9 cellular contexts compared by ENCODE assay signal in the genomic region with DNA sequence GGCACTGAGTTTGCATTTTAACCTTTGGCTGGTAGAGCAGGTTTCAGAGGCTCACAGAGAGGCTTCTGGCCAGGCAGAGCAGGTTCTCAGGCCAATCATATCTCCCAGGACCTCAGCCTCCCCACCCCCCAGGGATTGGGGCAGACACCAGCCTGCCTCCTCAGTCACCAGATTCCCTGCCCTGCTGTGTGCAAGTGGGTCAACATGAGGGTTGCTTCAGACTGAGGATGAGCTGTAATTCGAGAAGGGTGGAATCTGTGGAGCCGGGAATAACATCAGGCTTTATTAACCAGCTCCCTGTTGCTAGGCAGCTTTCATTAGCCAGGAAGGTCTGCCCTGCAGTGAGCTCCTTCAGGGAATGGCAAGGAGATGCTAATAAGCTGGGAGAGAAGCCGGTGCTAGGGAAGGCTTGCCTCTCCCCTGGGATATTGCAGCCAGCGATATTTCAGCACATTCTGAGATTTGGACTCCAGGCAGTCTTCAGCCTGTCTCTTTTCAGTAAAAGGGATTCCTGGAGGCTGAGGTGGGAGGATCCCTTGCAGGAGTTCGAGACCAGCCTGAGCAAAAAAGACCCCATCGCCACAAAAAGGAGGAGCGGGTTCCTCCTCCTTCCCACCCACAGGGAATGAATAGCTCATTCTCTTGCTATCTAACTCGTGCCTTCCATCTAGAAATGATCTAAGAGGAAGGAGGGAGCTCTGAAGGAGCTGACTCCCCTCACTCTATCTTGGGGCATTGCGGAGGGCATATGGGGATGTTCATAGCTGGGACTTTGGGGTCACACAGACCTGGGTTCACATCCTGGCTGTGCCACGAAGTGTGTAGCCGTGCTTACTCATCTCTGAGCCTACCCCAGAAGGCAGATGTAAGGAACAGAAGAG. TPM values are rescaled to one million over a fixed set of nuclear protein-coding genes. Genes with fewer than 3 reads are reported as not detected.
DNase-seq lines count a peak whose midpoint lies in the region; ATAC-seq, FAIRE-seq and TF ChIP-seq lines count a peak whose summit lies in the region.
"Had no signal": no experiment of that assay in that cellular context is flagged by ENCODE, and none has a peak within 500 bp of the region (broad histone marks: within the 10 kb centered on the region; RNA-seq: fewer than 3 reads in every experiment).

No MANE protein-coding gene starts in this region.

- no peaks in the 10 kb centered on the region for H3K9me3 ChIP-seq in mucosa of descending colon

- no peaks in the 10 kb centered on the region for H3K36me3 ChIP-seq in mucosa of descending colon (ENCODE audit: low read depth)

- ATAC-seq in mucosa of descending colon: peak; percentile 79
- ATAC-seq in GM21423 (IDR thresholded peaks at IDR 0.05; ENCODE audit: unreplicated experiment): no peak

- H3K27me3 Mint-ChIP-seq in endothelial cell (ENCODE audit: unreplicated experiment): peaks cover 4% of the 10 kb centered on the region
- H3K27me3 Mint-ChIP-seq: memory B cell had no signal

- H3K36me3 Mint-ChIP-seq in endothelial cell (ENCODE audit: low read depth, unreplicated experiment): peaks cover 13% of the 10 kb centered on the region

- H3K9me3 Mint-ChIP-seq in endothelial cell (ENCODE audit: unreplicated experiment): no peaks in the 10 kb centered on the region
- H3K9me3 Mint-ChIP-seq: memory B cell had no signal

- no peaks in the 10 kb centered on the region for H3K4me1 ChIP-seq in mucosa of descending colon (ENCODE audit: low read depth)

- intact Hi-C loops in mucosa of descending colon (cut with DNase I, micrococcal nuclease): no loop called here

- peak; percentile 37 for FAIRE-seq in G401.6 (lab: Jason Lieb, UNC)
- no peak for FAIRE-seq in RCC 7860 (lab: Jason Lieb, UNC)

- DNase-seq in NCI-H446 treated with DMSO at 0.1 percent for 48 hours (lab: John Stamatoyannopoulos, UW) (peak; percentile 77), endothelial cell (ENCODE audit: low spot score) (no peak), mucosa of descending colon (peak; percentile 38 to 66 (median 48)), RCC 7860 (ENCODE audit: low spot score) (no peak), NCI-H128 (lab: John Stamatoyannopoulos, UW; ENCODE audit: unreplicated experiment) (no peak)
- no peak for DNase-seq in activated T-cell treated with anti-CD3 and anti-CD28 coated beads, Interleukin-2, amount 50 U/mL, for 1 hour

- no peaks in the 10 kb centered on the region for H3K4me1 Mint-ChIP-seq in endothelial cell (ENCODE audit: unreplicated experiment)
- H3K4me1 Mint-ChIP-seq: memory B cell had no signal

- no peak overlapping the region for H3K27ac Mint-ChIP-seq in endothelial cell (ENCODE audit: unreplicated experiment)
- H3K27ac Mint-ChIP-seq: memory B cell had no signal

- H3K4me3 Mint-ChIP-seq in endothelial cell (ENCODE audit: unreplicated experiment): peak overlapping the region; percentile 67
- H3K4me3 Mint-ChIP-seq: memory B cell had no signal

- H3K4me3 ChIP-seq in mucosa of descending colon: no peak overlapping the region

- TF ChIP-seq CTCF in endothelial cell (IDR thresholded peaks at IDR 0.05; ENCODE audit: unreplicated experiment): no peak
- no peak for TF ChIP-seq CTCF in mucosa of descending colon (IDR thresholded peaks at IDR 0.05)

RNA-seq across cellular contexts. Expression of a gene that starts 10.7 kb away (rescaled TPM):
- total RNA-seq in endothelial cell (ENCODE audit: unreplicated experiment) (65.4 TPM), mucosa of descending colon (10 to 100 TPM; 29.1 to 57.9 (median 30.2) TPM)

RNA-seq across cellular contexts. Expression of a gene that starts 11.8 kb away (rescaled TPM):
- total RNA-seq in endothelial cell (ENCODE audit: unreplicated experiment) (20.9 TPM), mucosa of descending colon (10 to 100 TPM; 13.6 to 23.4 (median 15.4) TPM)

RNA-seq across cellular contexts. Expression of a gene that starts 44.3 kb away (rescaled TPM):
- total RNA-seq in endothelial cell (ENCODE audit: unreplicated experiment) (27.8 TPM), mucosa of descending colon (10 to 100 TPM in 1 of 3 donors, 1 to 10 TPM in 2; 9.7 to 16.2 (median 9.8) TPM)

RNA-seq across cellular contexts. Expression of a gene that starts 44.5 kb away (rescaled TPM):
- 38.1 TPM for total RNA-seq in endothelial cell (ENCODE audit: unreplicated experiment)
- 10 to 100 TPM; 25.9 to 41.6 (median 38.8) TPM for total RNA-seq in mucosa of descending colon

RNA-seq across cellular contexts. Expression of a gene that starts 52.8 kb away (rescaled TPM):
- total RNA-seq in endothelial cell (ENCODE audit: unreplicated experiment) (16.2 TPM), mucosa of descending colon (10 to 100 TPM; 22.8 to 39.1 (median 25.2) TPM)

Comparison
In these comparisons a context has a peak if more than half of its experiments do, and no peak if none do; other contexts are left out.
1. DNase-seq: peak in NCI-H446 treated with DMSO at 0.1 percent for 48 hours (single experiment) and mucosa of descending colon (3 of 3); none in endothelial cell (single experiment), RCC 7860 (single experiment), NCI-H128 (single experiment) and activated T-cell treated with anti-CD3 and anti-CD28 coated beads, Interleukin-2, amount 50 U/mL, for 1 hour (single experiment).